5 cellular contexts compared by ENCODE assay signal in genomic region chr14:67916430-67916829, GRCh38.
"Had no signal": no experiment of that assay in that cellular context is flagged by ENCODE, and none has a peak within 500 bp of the region (broad histone marks: within the 10 kb centered on the region; RNA-seq: fewer than 3 reads in every experiment).

No MANE protein-coding gene starts in this region.

- FAIRE-seq: HepG2, K562 had no signal

- DNase-seq: IMR-90, KBM-7 had no signal

- H3K27ac ChIP-seq: HL-60 had no signal

- H3K4me3 ChIP-seq: K562 had no signal

- ATAC-seq: HepG2, K562 had no signal
